19 cellular contexts compared by ENCODE assay signal in genomic region chr7:157769016-157769869, GRCh38.
DNase-seq lines count a peak whose midpoint lies in the region; ATAC-seq lines count a peak whose summit lies in the region.
"Had no signal": no experiment of that assay in that cellular context is flagged by ENCODE, and none has a peak within 500 bp of the region (broad histone marks: within the 10 kb centered on the region; RNA-seq: fewer than 3 reads in every experiment).

No MANE protein-coding gene starts in this region.

- DNase-seq in NCI-H2171 treated with DMSO at 0.1 percent for 48 hours (lab: John Stamatoyannopoulos, UW) (peak; percentile 39), NCI-H2171 (lab: John Stamatoyannopoulos, UW) (no peak), NCI-H2081 treated with DMSO at 0.1 percent for 48 hours (lab: John Stamatoyannopoulos, UW) (peak; percentile 36), astrocyte of the hippocampus (ENCODE audit: low read depth, low spot score) (peak; percentile 48), retina (peak; percentile 82), trophoblast cell (no peak)
- no peak for DNase-seq in stimulated activated CD4-positive, alpha-beta T cell treated with anti-CD3 and anti-CD28 coated beads, Interleukin-15, amount 100 ng/mL, for 24 hours
- DNase-seq: activated CD4-positive, alpha-beta T cell treated with anti-CD3 and anti-CD28 coated beads, Interleukin-2, amount 10 ng/mL, durations not matched to agents 7 days and 5 days; KBM-7; mammary epithelial cell; MG63; OCI-M1; stimulated activated CD4-positive, alpha-beta T cell treated with anti-CD3 and anti-CD28 coated beads, Interleukin-4, amount 100 ng/mL, for 24 hours; stimulated activated naive B cell treated with anti-CD40 and anti-IgM and Interleukin-4, amounts not matched to agents 10 μg/mL and 1 μg/mL and 100 μg/mL, for 72 hours had no signal

- H3K18ac ChIP-seq in trophoblast cell (ENCODE audit: low read length), result no peak overlapping the region

- no peaks in the 10 kb centered on the region for H3K4me1 ChIP-seq in trophoblast cell (ENCODE audit: control insufficient read depth in 1 of 2, insufficient read depth in 2 of 2, low read length in 2 of 2)
- H3K4me1 ChIP-seq: suprapubic skin had no signal

- H3K4me3 ChIP-seq in trophoblast cell (ENCODE audit: low read depth, low read length), result no peak overlapping the region
- H3K4me3 ChIP-seq: GM12878, GM23338, MG63, suprapubic skin had no signal

- no peak overlapping the region for H4K8ac ChIP-seq in trophoblast cell (ENCODE audit: low read depth, low read length)

- H3K23ac ChIP-seq in trophoblast cell (ENCODE audit: low read length), result no peak overlapping the region

- H3K9ac ChIP-seq in trophoblast cell (ENCODE audit: low read length), result no peak overlapping the region

- no peaks in the 10 kb centered on the region for H3K27me3 ChIP-seq in trophoblast cell (ENCODE audit: insufficient read depth, low read length)
- H3K27me3 ChIP-seq: MG63 had no signal

- H3K79me2 ChIP-seq in trophoblast cell (ENCODE audit: control insufficient read depth, insufficient read depth, low read length, poor library complexity), result no peaks in the 10 kb centered on the region

- H3K4ac ChIP-seq in trophoblast cell (ENCODE audit: low read depth, low read length), result no peak overlapping the region

- no peak overlapping the region for H3K14ac ChIP-seq in trophoblast cell (ENCODE audit: low read length)

- H3K27ac ChIP-seq in trophoblast cell (ENCODE audit: low read depth, low read length), result no peak overlapping the region
- H3K27ac ChIP-seq: suprapubic skin had no signal

- H2AFZ ChIP-seq in trophoblast cell (ENCODE audit: insufficient read depth, low read length, poor library complexity), result no peak overlapping the region
- H2AFZ ChIP-seq: GM23338 had no signal

- no peak overlapping the region for H2BK5ac ChIP-seq in trophoblast cell (ENCODE audit: low read depth, low read length, poor library complexity)

- H3K4me2 ChIP-seq in trophoblast cell (ENCODE audit: low read length), result no peak overlapping the region
- H3K4me2 ChIP-seq: GM23338 had no signal

- H2BK12ac ChIP-seq in trophoblast cell (ENCODE audit: low read length), result no peak overlapping the region

- no peaks in the 10 kb centered on the region for H3K79me1 ChIP-seq in trophoblast cell (ENCODE audit: low read length)

- no CpG with 5 or more reads among the region's 28 CpGs for WGBS in trophoblast cell (ENCODE audit: extremely low coverage, insufficient coverage, insufficient read length)

- no peak overlapping the region for H4K91ac ChIP-seq in trophoblast cell (ENCODE audit: low read depth, low read length)

- H3K36me3 ChIP-seq in trophoblast cell (ENCODE audit: control insufficient read depth in 1 of 2, insufficient read depth in 2 of 2, low read length in 2 of 2), result no peaks in the 10 kb centered on the region
- H3K36me3 ChIP-seq: MG63, suprapubic skin had no signal

- ATAC-seq in GM21381 (IDR thresholded peaks at IDR 0.05; ENCODE audit: unreplicated experiment), result no peak
- ATAC-seq: activated T-helper 17 cell treated with anti-CD3 and anti-CD28 coated beads, Interleukin-2, amount 50 U/mL, for 72 hours; GM12878; GM23338 had no signal

- no peak overlapping the region for H2BK120ac ChIP-seq in trophoblast cell (ENCODE audit: insufficient read depth, low read length, poor library complexity)

- H2AK5ac ChIP-seq in trophoblast cell (ENCODE audit: low read length), result no peak overlapping the region

- H4K12ac ChIP-seq in trophoblast cell (ENCODE audit: low read depth, low read length), result no peak overlapping the region

- peaks cover 34% of the 10 kb centered on the region for H3K9me3 ChIP-seq in trophoblast cell (ENCODE audit: insufficient read depth, low read depth, low read length)
- H3K9me3 ChIP-seq: MG63 had no signal

Comparison
In these comparisons a context has a peak if more than half of its experiments do, and no peak if none do; other contexts are left out.
1. DNase-seq: peak in NCI-H2171 treated with DMSO at 0.1 percent for 48 hours (single experiment), NCI-H2081 treated with DMSO at 0.1 percent for 48 hours (single experiment), astrocyte of the hippocampus (single experiment) and retina (single experiment); none in NCI-H2171 (single experiment), stimulated activated CD4-positive, alpha-beta T cell treated with anti-CD3 and anti-CD28 coated beads, Interleukin-15, amount 100 ng/mL, for 24 hours (single experiment) and trophoblast cell (0 of 2).